8 cellular contexts compared by ENCODE assay signal in genomic region chr11:62881579-62882427, GRCh38. TPM values are rescaled to one million over a fixed set of nuclear protein-coding genes. Genes with fewer than 3 reads are reported as not detected.
DNase-seq lines count a peak whose midpoint lies in the region; ATAC-seq and TF ChIP-seq lines count a peak whose summit lies in the region.

No MANE protein-coding gene starts in this region.

- H3K4me2 ChIP-seq in skeletal muscle satellite cell (ENCODE audit: low read length) = peak overlapping the region; percentile 96

- H3K9me3 ChIP-seq in skeletal muscle satellite cell (replicated peaks; ENCODE audit: low read length) = no peaks in the 10 kb centered on the region

- in situ Hi-C loops in GM13977 (cut with MboI; ENCODE audit: low pct_unique_long_range_greater_than_20kb, low sequenced_read_pairs, unreplicated experiment) (no loop called here), astrocyte of the spinal cord (cut with HindIII; ENCODE audit: low sequenced_read_pairs) (no loop called here)

- peak; percentile 26 for ATAC-seq in HG02623 (IDR thresholded peaks at IDR 0.05; ENCODE audit: unreplicated experiment)

- H3K9ac ChIP-seq in skeletal muscle satellite cell (ENCODE audit: low read depth, low read length) = peak overlapping the region; percentile 100

- DNase-seq in GM13977 (ENCODE audit: low spot score) = peak; percentile 90
- peak; percentile 80 for DNase-seq in NCI-H1092 treated with DMSO at 0.1 percent for 48 hours (lab: John Stamatoyannopoulos, UW)
- DNase-seq in T1000 (lab: John Stamatoyannopoulos, UW) = peak; percentile 93
- DNase-seq in astrocyte of the spinal cord (ENCODE audit: low read depth, low spot score) = peak; percentile 99
- no peak for DNase-seq in NCI-H2171 treated with DMSO at 0.1 percent for 48 hours (lab: John Stamatoyannopoulos, UW)

- peaks cover 40% of the 10 kb centered on the region for H3K4me1 ChIP-seq in skeletal muscle satellite cell (ENCODE audit: control insufficient read depth, insufficient read depth, low read length)

- no peak for TF ChIP-seq CTCF in GM13977 (IDR thresholded peaks at IDR 0.05; ENCODE audit: extremely low read depth, insufficient read depth, missing control alignments)
- TF ChIP-seq CTCF in astrocyte of the spinal cord (IDR thresholded peaks at IDR 0.05; ENCODE audit: low read depth, low read length) = no peak

- peaks cover 51% of the 10 kb centered on the region for H3K36me3 ChIP-seq in skeletal muscle satellite cell (ENCODE audit: insufficient read depth, low read length)

- H3K4me3 ChIP-seq in astrocyte of the spinal cord (ENCODE audit: low read depth, low read length) (peak overlapping the region; percentile 99), iPS-11a (ENCODE audit: low read depth, low read length) (peak overlapping the region; percentile 99), skeletal muscle satellite cell (ENCODE audit: low read length) (peak overlapping the region; percentile 94)

- no peaks in the 10 kb centered on the region for H3K27me3 ChIP-seq in skeletal muscle satellite cell (ENCODE audit: control insufficient read depth, insufficient read depth, low read length)

RNA-seq across cellular contexts. Expression of gene SLC3A2, which starts 1.1 kb away (rescaled TPM):
- total RNA-seq in skeletal muscle satellite cell (2012; rRNA removed) = 141 and 185 TPM in 2 replicates

RNA-seq across cellular contexts. Expression of gene CHRM1, which starts 39.4 kb away (rescaled TPM):
- not detected in 2 replicates for total RNA-seq in skeletal muscle satellite cell (2012; rRNA removed)

RNA-seq across cellular contexts. Expression of gene WDR74, which starts 42.4 kb away (rescaled TPM):
- total RNA-seq in skeletal muscle satellite cell (2012; rRNA removed) = 44.9 and 45.4 TPM in 2 replicates

RNA-seq across cellular contexts. Expression of gene TEX54, which starts 49.2 kb away (rescaled TPM):
- not detected in 2 replicates for total RNA-seq in skeletal muscle satellite cell (2012; rRNA removed)

RNA-seq across cellular contexts. Expression of gene STX5, which starts 50.0 kb away (rescaled TPM):
- 21.0 and 29.1 TPM in 2 replicates for total RNA-seq in skeletal muscle satellite cell (2012; rRNA removed)
